1 cellular context compared by ENCODE assay signal in the genomic region with DNA sequence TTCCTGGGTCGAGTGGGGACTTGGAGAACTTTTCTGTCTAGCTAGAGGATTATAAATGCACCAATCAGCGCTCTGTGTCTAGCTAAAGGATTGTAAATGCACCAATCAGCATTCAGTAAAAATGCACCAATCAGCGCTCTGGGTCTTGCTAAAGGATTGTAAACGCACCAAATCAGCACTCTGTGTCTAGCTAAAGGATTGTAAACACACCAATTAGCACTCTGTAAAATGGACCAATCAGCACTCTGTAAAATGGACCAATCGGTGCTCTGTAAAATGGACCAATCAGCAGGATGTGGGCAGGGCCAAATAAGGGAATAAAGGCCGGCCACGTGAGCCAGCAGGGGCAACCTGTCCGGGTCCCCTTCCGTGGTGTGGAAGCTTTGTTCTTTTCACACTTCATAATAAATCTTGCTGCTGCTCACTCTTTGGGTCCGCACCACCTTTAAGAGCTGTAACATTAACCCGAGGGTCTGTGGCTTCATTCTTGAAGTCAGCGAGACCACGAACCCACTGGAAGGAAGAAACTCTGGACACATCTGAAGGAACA. TPM values are rescaled to one million over a fixed set of nuclear protein-coding genes. Genes with fewer than 3 reads are reported as not detected.
"Had no signal": no experiment of that assay in that cellular context is flagged by ENCODE, and none has a peak within 500 bp of the region (broad histone marks: within the 10 kb centered on the region; RNA-seq: fewer than 3 reads in every experiment).

No MANE protein-coding gene starts in this region.

RNA-seq across cellular contexts. Expression of a gene that starts 48.0 kb away (rescaled TPM):
- total RNA-seq: H7 had no signal
